Comparison of ENCODE assay signal across 1 cellular context in the genomic region with DNA sequence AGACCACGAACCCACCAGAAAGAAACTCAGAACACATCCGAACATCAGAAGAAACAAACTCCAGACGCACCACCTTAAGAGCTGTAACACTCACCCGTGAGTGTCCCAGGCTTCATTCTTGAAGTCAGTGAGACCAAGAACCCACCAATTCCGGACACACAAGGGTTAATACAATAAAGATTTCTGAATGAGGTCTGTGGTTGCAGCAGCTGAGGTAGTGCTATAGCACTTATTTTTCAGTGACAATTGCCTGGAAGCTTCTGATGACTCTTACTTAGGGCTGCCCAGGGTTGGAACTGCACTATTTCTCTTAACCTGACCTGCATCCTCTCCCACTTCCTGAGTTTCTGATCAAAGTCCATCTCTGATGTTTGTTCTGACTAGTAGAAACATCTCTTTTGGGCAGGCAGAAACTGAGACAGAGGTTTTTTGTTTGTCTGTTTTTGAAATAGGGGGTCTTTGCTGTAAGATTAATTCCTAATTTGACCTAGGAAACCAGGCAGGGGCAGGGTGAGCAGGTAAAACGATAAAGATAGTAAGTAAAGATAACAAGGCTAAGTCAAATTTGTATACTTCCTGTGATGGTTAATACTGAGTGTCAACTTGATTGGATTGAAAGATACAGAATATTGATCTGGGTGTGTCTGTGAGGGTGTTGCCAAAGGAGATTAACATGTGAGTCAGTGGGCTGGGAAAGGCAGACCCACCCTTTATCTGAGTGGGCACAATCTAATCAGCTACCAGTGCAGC.
TF ChIP-seq lines count a peak whose summit lies in the region.

No MANE protein-coding gene starts in this region.

TF ChIP-seq in HepG2, 621 proteins besides CTCF, POLR2A, EP300 and RAD21 (continued from another document and continues in another):
- TF ChIP-seq GABPA (IDR thresholded peaks at IDR 0.05; ENCODE audit: low read depth, low read length), result no peak
- peak; percentile 43; the same call in 1 of the 2 replicates for TF ChIP-seq GABPA (CRISPR knock-in tag; IDR thresholded peaks at IDR 0.05; ENCODE audit: low read depth)
- no peak for TF ChIP-seq ZFP36L2 (CRISPR knock-in tag; IDR thresholded peaks at IDR 0.05)
- 0 out of 2 replicates have a peak, but pooled peaks have one; percentile 26 for TF ChIP-seq KLF6 (CRISPR knock-in tag; IDR thresholded peaks at IDR 0.05)
- peak; percentile 52; the same call in 1 of the 2 replicates for TF ChIP-seq ZNF792 (CRISPR knock-in tag; IDR thresholded peaks at IDR 0.05)
- TF ChIP-seq CAMTA2 (CRISPR knock-in tag; IDR thresholded peaks at IDR 0.05; ENCODE audit: borderline replicate concordance), result no peak
- TF ChIP-seq ZNF670 (CRISPR knock-in tag; IDR thresholded peaks at IDR 0.05; ENCODE audit: borderline replicate concordance), result no peak
- peak; percentile 51; the same call in 1 of the 2 replicates for TF ChIP-seq TGIF2 (CRISPR knock-in tag; IDR thresholded peaks at IDR 0.05)
- peak in 1 of 2 experiments; percentile 12; a peak in 1 of 4 replicates for TF ChIP-seq NR2F1 (CRISPR knock-in tag; IDR thresholded peaks at IDR 0.05)
- TF ChIP-seq THAP11 (CRISPR knock-in tag; IDR thresholded peaks at IDR 0.05), result peak; percentile 35; the same call in 1 of the 2 replicates
- TF ChIP-seq, protein P1, sequence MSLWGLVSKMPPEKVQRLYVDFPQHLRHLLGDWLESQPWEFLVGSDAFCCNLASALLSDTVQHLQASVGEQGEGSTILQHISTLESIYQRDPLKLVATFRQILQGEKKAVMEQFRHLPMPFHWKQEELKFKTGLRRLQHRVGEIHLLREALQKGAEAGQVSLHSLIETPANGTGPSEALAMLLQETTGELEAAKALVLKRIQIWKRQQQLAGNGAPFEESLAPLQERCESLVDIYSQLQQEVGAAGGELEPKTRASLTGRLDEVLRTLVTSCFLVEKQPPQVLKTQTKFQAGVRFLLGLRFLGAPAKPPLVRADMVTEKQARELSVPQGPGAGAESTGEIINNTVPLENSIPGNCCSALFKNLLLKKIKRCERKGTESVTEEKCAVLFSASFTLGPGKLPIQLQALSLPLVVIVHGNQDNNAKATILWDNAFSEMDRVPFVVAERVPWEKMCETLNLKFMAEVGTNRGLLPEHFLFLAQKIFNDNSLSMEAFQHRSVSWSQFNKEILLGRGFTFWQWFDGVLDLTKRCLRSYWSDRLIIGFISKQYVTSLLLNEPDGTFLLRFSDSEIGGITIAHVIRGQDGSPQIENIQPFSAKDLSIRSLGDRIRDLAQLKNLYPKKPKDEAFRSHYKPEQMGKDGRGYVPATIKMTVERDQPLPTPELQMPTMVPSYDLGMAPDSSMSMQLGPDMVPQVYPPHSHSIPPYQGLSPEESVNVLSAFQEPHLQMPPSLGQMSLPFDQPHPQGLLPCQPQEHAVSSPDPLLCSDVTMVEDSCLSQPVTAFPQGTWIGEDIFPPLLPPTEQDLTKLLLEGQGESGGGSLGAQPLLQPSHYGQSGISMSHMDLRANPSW (CRISPR knock-in tag; IDR thresholded peaks at IDR 0.05; ENCODE audit: borderline replicate concordance), result peak; percentile 85; the same call in 1 of the 2 replicates
- TF ChIP-seq ZNF34 (CRISPR knock-in tag; IDR thresholded peaks at IDR 0.05; ENCODE audit: borderline replicate concordance), result peak; percentile 53; the same call in 1 of the 2 replicates
- no peak for TF ChIP-seq ZNF563 (CRISPR knock-in tag; IDR thresholded peaks at IDR 0.05)
- no peak for TF ChIP-seq HMG20B (CRISPR knock-in tag; conservative IDR thresholded peaks at IDR 0.05)
- TF ChIP-seq, protein P2, sequence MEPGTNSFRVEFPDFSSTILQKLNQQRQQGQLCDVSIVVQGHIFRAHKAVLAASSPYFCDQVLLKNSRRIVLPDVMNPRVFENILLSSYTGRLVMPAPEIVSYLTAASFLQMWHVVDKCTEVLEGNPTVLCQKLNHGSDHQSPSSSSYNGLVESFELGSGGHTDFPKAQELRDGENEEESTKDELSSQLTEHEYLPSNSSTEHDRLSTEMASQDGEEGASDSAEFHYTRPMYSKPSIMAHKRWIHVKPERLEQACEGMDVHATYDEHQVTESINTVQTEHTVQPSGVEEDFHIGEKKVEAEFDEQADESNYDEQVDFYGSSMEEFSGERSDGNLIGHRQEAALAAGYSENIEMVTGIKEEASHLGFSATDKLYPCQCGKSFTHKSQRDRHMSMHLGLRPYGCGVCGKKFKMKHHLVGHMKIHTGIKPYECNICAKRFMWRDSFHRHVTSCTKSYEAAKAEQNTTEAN (CRISPR knock-in tag; conservative IDR thresholded peaks at IDR 0.05), result peak; percentile 25; the same call in 1 of the 2 replicates
- TF ChIP-seq ONECUT2 (CRISPR knock-in tag; IDR thresholded peaks at IDR 0.05), result peak; percentile 90
- 0 out of 2 replicates have a peak, but pooled peaks have one; percentile 31 for TF ChIP-seq JUND (CRISPR knock-in tag; IDR thresholded peaks at IDR 0.05)
- TF ChIP-seq DPF2 (CRISPR knock-in tag; IDR thresholded peaks at IDR 0.05; ENCODE audit: borderline replicate concordance, low read depth), result peak; percentile 73
- TF ChIP-seq, protein P3, sequence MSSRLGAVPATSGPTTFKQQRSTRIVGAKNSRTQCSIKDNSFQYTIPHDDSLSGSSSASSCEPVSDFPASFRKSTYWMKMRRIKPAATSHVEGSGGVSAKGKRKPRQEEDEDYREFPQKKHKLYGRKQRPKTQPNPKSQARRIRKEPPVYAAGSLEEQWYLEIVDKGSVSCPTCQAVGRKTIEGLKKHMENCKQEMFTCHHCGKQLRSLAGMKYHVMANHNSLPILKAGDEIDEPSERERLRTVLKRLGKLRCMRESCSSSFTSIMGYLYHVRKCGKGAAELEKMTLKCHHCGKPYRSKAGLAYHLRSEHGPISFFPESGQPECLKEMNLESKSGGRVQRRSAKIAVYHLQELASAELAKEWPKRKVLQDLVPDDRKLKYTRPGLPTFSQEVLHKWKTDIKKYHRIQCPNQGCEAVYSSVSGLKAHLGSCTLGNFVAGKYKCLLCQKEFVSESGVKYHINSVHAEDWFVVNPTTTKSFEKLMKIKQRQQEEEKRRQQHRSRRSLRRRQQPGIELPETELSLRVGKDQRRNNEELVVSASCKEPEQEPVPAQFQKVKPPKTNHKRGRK (CRISPR knock-in tag; IDR thresholded peaks at IDR 0.05), result no peak
- TF ChIP-seq JUN (CRISPR knock-in tag; IDR thresholded peaks at IDR 0.05), result peak; percentile 14; the same call in 1 of the 2 replicates
- no peak for TF ChIP-seq KLF15 (CRISPR knock-in tag; IDR thresholded peaks at IDR 0.05; ENCODE audit: borderline replicate concordance)
- TF ChIP-seq, protein P4, sequence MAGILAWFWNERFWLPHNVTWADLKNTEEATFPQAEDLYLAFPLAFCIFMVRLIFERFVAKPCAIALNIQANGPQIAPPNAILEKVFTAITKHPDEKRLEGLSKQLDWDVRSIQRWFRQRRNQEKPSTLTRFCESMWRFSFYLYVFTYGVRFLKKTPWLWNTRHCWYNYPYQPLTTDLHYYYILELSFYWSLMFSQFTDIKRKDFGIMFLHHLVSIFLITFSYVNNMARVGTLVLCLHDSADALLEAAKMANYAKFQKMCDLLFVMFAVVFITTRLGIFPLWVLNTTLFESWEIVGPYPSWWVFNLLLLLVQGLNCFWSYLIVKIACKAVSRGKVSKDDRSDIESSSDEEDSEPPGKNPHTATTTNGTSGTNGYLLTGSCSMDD (CRISPR knock-in tag; IDR thresholded peaks at IDR 0.05), result no peak
- peak; percentile 37; the same call in 1 of the 2 replicates for TF ChIP-seq TAF1 (CRISPR knock-in tag; IDR thresholded peaks at IDR 0.05)
- TF ChIP-seq HNRNPUL1 (IDR thresholded peaks at IDR 0.05; ENCODE audit: low read depth, low read length), result no peak
- 0 out of 2 replicates have a peak, but pooled peaks have one; percentile 24 for TF ChIP-seq KLF11 (CRISPR knock-in tag; IDR thresholded peaks at IDR 0.05)
- no peak for TF ChIP-seq ZNF879 (CRISPR knock-in tag; IDR thresholded peaks at IDR 0.05)
- TF ChIP-seq HMG20A (CRISPR knock-in tag; IDR thresholded peaks at IDR 0.05; ENCODE audit: borderline replicate concordance), result peak; percentile 32; the same call in 1 of the 2 replicates
- peak; percentile 92; the same call in 1 of the 2 replicates for TF ChIP-seq ZNF761 (CRISPR knock-in tag; conservative IDR thresholded peaks at IDR 0.05)
- TF ChIP-seq, protein P5, sequence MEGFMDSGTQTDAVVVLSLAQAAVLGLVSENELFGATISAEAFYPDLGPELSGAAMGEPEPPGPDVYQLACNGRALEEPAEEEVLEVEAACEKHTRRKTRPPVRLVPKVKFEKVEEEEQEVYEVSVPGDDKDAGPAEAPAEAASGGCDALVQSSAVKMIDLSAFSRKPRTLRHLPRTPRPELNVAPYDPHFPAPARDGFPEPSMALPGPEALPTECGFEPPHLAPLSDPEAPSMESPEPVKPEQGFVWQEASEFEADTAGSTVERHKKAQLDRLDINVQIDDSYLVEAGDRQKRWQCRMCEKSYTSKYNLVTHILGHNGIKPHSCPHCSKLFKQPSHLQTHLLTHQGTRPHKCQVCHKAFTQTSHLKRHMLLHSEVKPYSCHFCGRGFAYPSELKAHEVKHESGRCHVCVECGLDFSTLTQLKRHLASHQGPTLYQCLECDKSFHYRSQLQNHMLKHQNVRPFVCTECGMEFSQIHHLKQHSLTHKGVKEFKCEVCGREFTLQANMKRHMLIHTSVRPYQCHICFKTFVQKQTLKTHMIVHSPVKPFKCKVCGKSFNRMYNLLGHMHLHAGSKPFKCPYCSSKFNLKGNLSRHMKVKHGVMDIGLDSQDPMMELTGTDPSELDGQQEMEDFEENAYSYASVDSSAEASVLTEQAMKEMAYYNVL (CRISPR knock-in tag; IDR thresholded peaks at IDR 0.05; ENCODE audit: borderline replicate concordance), result 0 out of 2 replicates have a peak, but pooled peaks have one; percentile 21
- TF ChIP-seq, protein P6, sequence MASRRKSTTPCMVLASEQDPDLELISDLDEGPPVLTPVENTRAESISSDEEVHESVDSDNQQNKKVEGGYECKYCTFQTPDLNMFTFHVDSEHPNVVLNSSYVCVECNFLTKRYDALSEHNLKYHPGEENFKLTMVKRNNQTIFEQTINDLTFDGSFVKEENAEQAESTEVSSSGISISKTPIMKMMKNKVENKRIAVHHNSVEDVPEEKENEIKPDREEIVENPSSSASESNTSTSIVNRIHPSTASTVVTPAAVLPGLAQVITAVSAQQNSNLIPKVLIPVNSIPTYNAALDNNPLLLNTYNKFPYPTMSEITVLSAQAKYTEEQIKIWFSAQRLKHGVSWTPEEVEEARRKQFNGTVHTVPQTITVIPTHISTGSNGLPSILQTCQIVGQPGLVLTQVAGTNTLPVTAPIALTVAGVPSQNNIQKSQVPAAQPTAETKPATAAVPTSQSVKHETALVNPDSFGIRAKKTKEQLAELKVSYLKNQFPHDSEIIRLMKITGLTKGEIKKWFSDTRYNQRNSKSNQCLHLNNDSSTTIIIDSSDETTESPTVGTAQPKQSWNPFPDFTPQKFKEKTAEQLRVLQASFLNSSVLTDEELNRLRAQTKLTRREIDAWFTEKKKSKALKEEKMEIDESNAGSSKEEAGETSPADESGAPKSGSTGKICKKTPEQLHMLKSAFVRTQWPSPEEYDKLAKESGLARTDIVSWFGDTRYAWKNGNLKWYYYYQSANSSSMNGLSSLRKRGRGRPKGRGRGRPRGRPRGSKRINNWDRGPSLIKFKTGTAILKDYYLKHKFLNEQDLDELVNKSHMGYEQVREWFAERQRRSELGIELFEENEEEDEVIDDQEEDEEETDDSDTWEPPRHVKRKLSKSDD (CRISPR knock-in tag; IDR thresholded peaks at IDR 0.05; ENCODE audit: low read depth), result no peak
- TF ChIP-seq MIER2 (CRISPR knock-in tag; IDR thresholded peaks at IDR 0.05), result 0 out of 2 replicates have a peak, but pooled peaks have one; percentile 15
- TF ChIP-seq SALL2 (CRISPR knock-in tag; IDR thresholded peaks at IDR 0.05), result no peak
- TF ChIP-seq NCOR1 (IDR thresholded peaks at IDR 0.05; ENCODE audit: borderline replicate concordance, low read length), result peak; percentile 89
- TF ChIP-seq HNF4A (CRISPR knock-in tag; IDR thresholded peaks at IDR 0.05), result peak; percentile 94
- TF ChIP-seq GATAD2A (CRISPR knock-in tag; IDR thresholded peaks at IDR 0.05), result peak; percentile 71
- TF ChIP-seq REPIN1 (CRISPR knock-in tag; IDR thresholded peaks at IDR 0.05; ENCODE audit: borderline replicate concordance, low read depth), result no peak
- no peak for TF ChIP-seq ELF4 (CRISPR knock-in tag; IDR thresholded peaks at IDR 0.05; ENCODE audit: borderline replicate concordance)
- 0 out of 2 replicates have a peak, but pooled peaks have one; percentile 22 for TF ChIP-seq YEATS4 (CRISPR knock-in tag; IDR thresholded peaks at IDR 0.05; ENCODE audit: borderline replicate concordance)
- TF ChIP-seq AHR (CRISPR knock-in tag; IDR thresholded peaks at IDR 0.05), result no peak
- 0 out of 2 replicates have a peak, but pooled peaks have one; percentile 9 for TF ChIP-seq ZFP82 (CRISPR knock-in tag; IDR thresholded peaks at IDR 0.05; ENCODE audit: borderline replicate concordance)
- TF ChIP-seq PPARG (CRISPR knock-in tag; conservative IDR thresholded peaks at IDR 0.05), result peak; percentile 72; the same call in 1 of the 2 replicates
- peak; percentile 86 for TF ChIP-seq ZBTB7B (CRISPR knock-in tag; IDR thresholded peaks at IDR 0.05)
- TF ChIP-seq ZNF136 (CRISPR knock-in tag; IDR thresholded peaks at IDR 0.05; ENCODE audit: low read depth), result no peak
- TF ChIP-seq ZNF430 (CRISPR knock-in tag; IDR thresholded peaks at IDR 0.05), result 0 out of 2 replicates have a peak, but pooled peaks have one; percentile 35
- TF ChIP-seq, protein P7, sequence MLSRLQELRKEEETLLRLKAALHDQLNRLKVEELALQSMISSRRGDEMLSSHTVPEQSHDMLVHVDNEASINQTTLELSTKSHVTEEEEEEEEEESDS (CRISPR knock-in tag; IDR thresholded peaks at IDR 0.05; ENCODE audit: borderline replicate concordance), result no peak
- TF ChIP-seq REL (CRISPR knock-in tag; conservative IDR thresholded peaks at IDR 0.05), result no peak
- TF ChIP-seq NFIC (IDR thresholded peaks at IDR 0.05; ENCODE audit: low read length), result peak; percentile 52; the same call in 1 of the 2 replicates
- TF ChIP-seq, protein P8, sequence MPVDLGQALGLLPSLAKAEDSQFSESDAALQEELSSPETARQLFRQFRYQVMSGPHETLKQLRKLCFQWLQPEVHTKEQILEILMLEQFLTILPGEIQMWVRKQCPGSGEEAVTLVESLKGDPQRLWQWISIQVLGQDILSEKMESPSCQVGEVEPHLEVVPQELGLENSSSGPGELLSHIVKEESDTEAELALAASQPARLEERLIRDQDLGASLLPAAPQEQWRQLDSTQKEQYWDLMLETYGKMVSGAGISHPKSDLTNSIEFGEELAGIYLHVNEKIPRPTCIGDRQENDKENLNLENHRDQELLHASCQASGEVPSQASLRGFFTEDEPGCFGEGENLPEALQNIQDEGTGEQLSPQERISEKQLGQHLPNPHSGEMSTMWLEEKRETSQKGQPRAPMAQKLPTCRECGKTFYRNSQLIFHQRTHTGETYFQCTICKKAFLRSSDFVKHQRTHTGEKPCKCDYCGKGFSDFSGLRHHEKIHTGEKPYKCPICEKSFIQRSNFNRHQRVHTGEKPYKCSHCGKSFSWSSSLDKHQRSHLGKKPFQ (CRISPR knock-in tag; IDR thresholded peaks at IDR 0.05; ENCODE audit: insufficient replicate concordance), result peak; percentile 21
- peak; percentile 73; the same call in 1 of the 2 replicates for TF ChIP-seq ZNF124 (CRISPR knock-in tag; IDR thresholded peaks at IDR 0.05)
- peak; percentile 64; the same call in 1 of the 2 replicates for TF ChIP-seq LCORL (IDR thresholded peaks at IDR 0.05)
- TF ChIP-seq LCORL (CRISPR knock-in tag; IDR thresholded peaks at IDR 0.05), result peak; percentile 83
- TF ChIP-seq HDAC2 (CRISPR knock-in tag; IDR thresholded peaks at IDR 0.05), result peak; percentile 57; the same call in 1 of the 2 replicates
- TF ChIP-seq NCOA2 (CRISPR knock-in tag; IDR thresholded peaks at IDR 0.05), result peak; percentile 41; the same call in 1 of the 2 replicates
- TF ChIP-seq MIXL1 (CRISPR knock-in tag; IDR thresholded peaks at IDR 0.05), result peak; percentile 60
- no peak for TF ChIP-seq FOXM1 (CRISPR knock-in tag; IDR thresholded peaks at IDR 0.05)
- TF ChIP-seq NONO (IDR thresholded peaks at IDR 0.05), result no peak
- peak; percentile 71 for TF ChIP-seq NONO (CRISPR knock-in tag; conservative IDR thresholded peaks at IDR 0.05)
